1 cellular context compared by ENCODE assay signal in the genomic region with DNA sequence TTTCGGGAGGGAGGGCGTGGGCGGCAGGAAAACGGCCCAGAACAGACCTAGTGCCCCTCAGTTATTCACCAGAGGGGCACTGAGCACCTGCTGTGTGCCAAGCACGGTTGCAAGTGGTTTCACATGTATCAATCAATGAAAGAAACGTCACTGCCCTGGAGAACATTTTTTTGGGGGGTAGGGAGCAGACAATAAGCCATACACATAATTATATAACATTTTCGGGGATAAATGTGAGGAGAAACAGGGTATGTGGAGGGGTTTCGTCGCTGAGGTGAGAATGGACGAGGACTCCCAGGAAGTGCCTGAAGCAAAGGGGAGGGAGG.
TF ChIP-seq lines count a peak whose summit lies in the region.

No MANE protein-coding gene starts in this region.

TF ChIP-seq in GM23338, 12 proteins besides CTCF, POLR2A, EP300 and RAD21 (continued from another document):
- TF ChIP-seq ZNF462 (CRISPR knock-in tag; IDR thresholded peaks at IDR 0.05) (no peak), POLR2AphosphoS5 (IDR thresholded peaks at IDR 0.05; ENCODE audit: low read depth) (no peak)
